7 cellular contexts compared by ENCODE assay signal in the genomic region with DNA sequence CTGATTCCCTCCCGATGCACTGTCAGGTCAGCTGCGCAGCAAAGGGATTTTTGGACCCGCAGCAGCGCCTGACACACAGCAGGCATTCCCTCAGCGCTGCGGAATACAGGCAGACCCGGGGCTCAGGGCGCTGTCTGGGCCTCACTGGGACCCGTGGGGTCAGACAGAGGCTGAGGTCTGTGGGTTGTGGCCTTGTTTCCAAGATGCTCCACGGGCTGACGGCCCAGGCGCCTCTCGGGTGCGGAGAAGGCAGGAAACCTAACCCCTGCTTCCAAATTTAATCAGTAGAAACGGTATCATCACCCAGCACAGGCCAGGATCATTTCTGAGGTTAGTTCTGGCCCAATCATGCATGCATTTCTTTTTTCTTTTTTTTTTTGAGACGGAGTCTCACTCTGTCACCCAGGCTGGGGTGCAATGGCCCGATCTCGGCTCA. TPM values are rescaled to one million over a fixed set of nuclear protein-coding genes. Genes with fewer than 3 reads are reported as not detected.
DNase-seq lines count a peak whose midpoint lies in the region; ATAC-seq, FAIRE-seq and TF ChIP-seq lines count a peak whose summit lies in the region.
"Had no signal": no experiment of that assay in that cellular context is flagged by ENCODE, and none has a peak within 500 bp of the region (broad histone marks: within the 10 kb centered on the region; RNA-seq: fewer than 3 reads in every experiment).

No MANE protein-coding gene starts in this region.

- H3K36me3 ChIP-seq in SJSA1 = peaks cover 38% of the 10 kb centered on the region

- CTCF ChIA-PET in A549 (lab: Yijun Ruan, JAX) = interaction anchor here (1.0 to 1.9 kb wide), 6 partner anchors 55 to 79 kb away, joined by 3 to 11 read pairs (median 6); no protein-coding TSS in a partner anchor

- H3K4me1 ChIP-seq in A549 (peaks cover 24% of the 10 kb centered on the region; the same call in 2 of the 3 replicates), SJSA1 (replicated peaks) (peaks cover 31% of the 10 kb centered on the region)

- H3K4me2 ChIP-seq in A549 = peak overlapping the region; percentile 96

- H3K9me3 ChIP-seq in A549 = no peaks in the 10 kb centered on the region
- H3K9me3 ChIP-seq in SJSA1 (replicated peaks) = peaks cover 3% of the 10 kb centered on the region; the same call in 1 of the 2 replicates
- H3K9me3 ChIP-seq in iPS-18c (ENCODE audit: control insufficient read depth, insufficient read depth, low read length) = no peaks in the 10 kb centered on the region

- TF ChIP-seq CTCF in A549 (IDR thresholded peaks at IDR 0.05) = no peak

- TF ChIP-seq POLR2A in A549 (IDR thresholded peaks at IDR 0.05; ENCODE audit: low read length) = no peak

- DNase-seq in A549 (ENCODE audit: low read depth in 1 of 2, low spot score in 1 of 2) (no peak), SJSA1 (ENCODE audit: low read depth in 1 of 2, low spot score in 2 of 2) (no peak), NCI-H748 treated with DMSO at 0.1 percent for 48 hours (lab: John Stamatoyannopoulos, UW) (no peak)

- POLR2A ChIA-PET in A549 (lab: Yijun Ruan, JAX) = interaction anchor here (0.7 to 1.4 kb wide), 7 partner anchors 13 to 108 kb away, joined by 3 to 8 read pairs (median 4); a partner anchor contains a TSS

- FAIRE-seq in A549 (lab: Jason Lieb, UNC) = no peak

- H3K27me3 ChIP-seq in SJSA1 (replicated peaks) = no peaks in the 10 kb centered on the region

- 65% methylated on average over 11 of the region's 18 CpGs for WGBS in A549 (ENCODE audit: missing lambda C conversion rate)

- TF ChIP-seq RAD21 in A549 (conservative IDR thresholded peaks at IDR 0.05 in 1 of 2, IDR thresholded peaks at IDR 0.05 in 1 of 2) = no peak

- H3K4me3 ChIP-seq in A549 (peak overlapping the region; percentile 100), SJSA1 (peak overlapping the region; percentile 100), iPS-18c (ENCODE audit: insufficient read depth, low read depth, low read length) (peak overlapping the region; percentile 46)

- H3K27ac ChIP-seq in A549 = peak overlapping the region; percentile 88 to 99
- peak overlapping the region; percentile 53 for H3K27ac ChIP-seq in SJSA1

- ATAC-seq in A549 (peak in 1 of 2 experiments; percentile 24; a peak in 4 of 6 replicates), HG02759 (IDR thresholded peaks at IDR 0.05; ENCODE audit: unreplicated experiment) (no peak), GM18858 (IDR thresholded peaks at IDR 0.05; ENCODE audit: unreplicated experiment) (no peak)

- no peak for TF ChIP-seq EP300 in A549 (IDR thresholded peaks at IDR 0.05)

TF ChIP-seq in A549, 52 proteins besides CTCF, POLR2A, EP300 and RAD21 (continues in another document):
- TF ChIP-seq HEYL (CRISPR knock-in tag; IDR thresholded peaks at IDR 0.05) (no peak), FOXS1 (CRISPR knock-in tag; IDR thresholded peaks at IDR 0.05) (no peak), JUNB (IDR thresholded peaks at IDR 0.05) (no peak), HOXA7 (CRISPR knock-in tag; IDR thresholded peaks at IDR 0.05) (no peak), EHMT2 (IDR thresholded peaks at IDR 0.05; ENCODE audit: low read depth) (no peak), SMC3 (IDR thresholded peaks at IDR 0.05) (no peak), HOXB5 (CRISPR knock-in tag; IDR thresholded peaks at IDR 0.05) (no peak)
- TF ChIP-seq, protein P1, sequence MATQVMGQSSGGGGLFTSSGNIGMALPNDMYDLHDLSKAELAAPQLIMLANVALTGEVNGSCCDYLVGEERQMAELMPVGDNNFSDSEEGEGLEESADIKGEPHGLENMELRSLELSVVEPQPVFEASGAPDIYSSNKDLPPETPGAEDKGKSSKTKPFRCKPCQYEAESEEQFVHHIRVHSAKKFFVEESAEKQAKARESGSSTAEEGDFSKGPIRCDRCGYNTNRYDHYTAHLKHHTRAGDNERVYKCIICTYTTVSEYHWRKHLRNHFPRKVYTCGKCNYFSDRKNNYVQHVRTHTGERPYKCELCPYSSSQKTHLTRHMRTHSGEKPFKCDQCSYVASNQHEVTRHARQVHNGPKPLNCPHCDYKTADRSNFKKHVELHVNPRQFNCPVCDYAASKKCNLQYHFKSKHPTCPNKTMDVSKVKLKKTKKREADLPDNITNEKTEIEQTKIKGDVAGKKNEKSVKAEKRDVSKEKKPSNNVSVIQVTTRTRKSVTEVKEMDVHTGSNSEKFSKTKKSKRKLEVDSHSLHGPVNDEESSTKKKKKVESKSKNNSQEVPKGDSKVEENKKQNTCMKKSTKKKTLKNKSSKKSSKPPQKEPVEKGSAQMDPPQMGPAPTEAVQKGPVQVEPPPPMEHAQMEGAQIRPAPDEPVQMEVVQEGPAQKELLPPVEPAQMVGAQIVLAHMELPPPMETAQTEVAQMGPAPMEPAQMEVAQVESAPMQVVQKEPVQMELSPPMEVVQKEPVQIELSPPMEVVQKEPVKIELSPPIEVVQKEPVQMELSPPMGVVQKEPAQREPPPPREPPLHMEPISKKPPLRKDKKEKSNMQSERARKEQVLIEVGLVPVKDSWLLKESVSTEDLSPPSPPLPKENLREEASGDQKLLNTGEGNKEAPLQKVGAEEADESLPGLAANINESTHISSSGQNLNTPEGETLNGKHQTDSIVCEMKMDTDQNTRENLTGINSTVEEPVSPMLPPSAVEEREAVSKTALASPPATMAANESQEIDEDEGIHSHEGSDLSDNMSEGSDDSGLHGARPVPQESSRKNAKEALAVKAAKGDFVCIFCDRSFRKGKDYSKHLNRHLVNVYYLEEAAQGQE (IDR thresholded peaks at IDR 0.05) = no peak
- TF ChIP-seq, protein P2, sequence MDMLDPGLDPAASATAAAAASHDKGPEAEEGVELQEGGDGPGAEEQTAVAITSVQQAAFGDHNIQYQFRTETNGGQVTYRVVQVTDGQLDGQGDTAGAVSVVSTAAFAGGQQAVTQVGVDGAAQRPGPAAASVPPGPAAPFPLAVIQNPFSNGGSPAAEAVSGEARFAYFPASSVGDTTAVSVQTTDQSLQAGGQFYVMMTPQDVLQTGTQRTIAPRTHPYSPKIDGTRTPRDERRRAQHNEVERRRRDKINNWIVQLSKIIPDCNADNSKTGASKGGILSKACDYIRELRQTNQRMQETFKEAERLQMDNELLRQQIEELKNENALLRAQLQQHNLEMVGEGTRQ (IDR thresholded peaks at IDR 0.05) = no peak
- TF ChIP-seq, protein P3, sequence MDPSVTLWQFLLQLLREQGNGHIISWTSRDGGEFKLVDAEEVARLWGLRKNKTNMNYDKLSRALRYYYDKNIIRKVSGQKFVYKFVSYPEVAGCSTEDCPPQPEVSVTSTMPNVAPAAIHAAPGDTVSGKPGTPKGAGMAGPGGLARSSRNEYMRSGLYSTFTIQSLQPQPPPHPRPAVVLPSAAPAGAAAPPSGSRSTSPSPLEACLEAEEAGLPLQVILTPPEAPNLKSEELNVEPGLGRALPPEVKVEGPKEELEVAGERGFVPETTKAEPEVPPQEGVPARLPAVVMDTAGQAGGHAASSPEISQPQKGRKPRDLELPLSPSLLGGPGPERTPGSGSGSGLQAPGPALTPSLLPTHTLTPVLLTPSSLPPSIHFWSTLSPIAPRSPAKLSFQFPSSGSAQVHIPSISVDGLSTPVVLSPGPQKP (IDR thresholded peaks at IDR 0.05; ENCODE audit: low read depth, low read length) = no peak
- TF ChIP-seq, protein P4, sequence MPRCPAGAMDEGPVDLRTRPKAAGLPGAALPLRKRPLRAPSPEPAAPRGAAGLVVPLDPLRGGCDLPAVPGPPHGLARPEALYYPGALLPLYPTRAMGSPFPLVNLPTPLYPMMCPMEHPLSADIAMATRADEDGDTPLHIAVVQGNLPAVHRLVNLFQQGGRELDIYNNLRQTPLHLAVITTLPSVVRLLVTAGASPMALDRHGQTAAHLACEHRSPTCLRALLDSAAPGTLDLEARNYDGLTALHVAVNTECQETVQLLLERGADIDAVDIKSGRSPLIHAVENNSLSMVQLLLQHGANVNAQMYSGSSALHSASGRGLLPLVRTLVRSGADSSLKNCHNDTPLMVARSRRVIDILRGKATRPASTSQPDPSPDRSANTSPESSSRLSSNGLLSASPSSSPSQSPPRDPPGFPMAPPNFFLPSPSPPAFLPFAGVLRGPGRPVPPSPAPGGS (IDR thresholded peaks at IDR 0.05) = no peak

RNA-seq across cellular contexts. Expression of a gene that starts 0.7 kb away (rescaled TPM):
- polyA plus RNA-seq in A549 (2011; rRNA removed) (3.1 and 4.9 TPM in 2 replicates), A549 (2017; fragmentation: RNase III; extraction: RNeasy Plus Mini Kit Qiagen cat#74134 plus additional on column Dnase treatment) (35.0 to 36.3 TPM (median 35.4 TPM) in 3 replicates)
- polyA plus RNA-seq in A549 (2012; cell fraction: cytosol; rRNA removed) = 43.6 and 53.5 TPM in 2 replicates
- 71.1 and 89.5 TPM in 2 replicates for polyA plus RNA-seq in A549 (2012; cell fraction: nucleus; rRNA removed)
- 2.4 and 5.0 TPM in 2 replicates for polyA minus RNA-seq in A549 (2011; rRNA and poly(A)+ RNA removed)
- 55.9 and 79.3 TPM in 2 replicates for total RNA-seq in SJSA1 (2014; rRNA removed; shearing (Covaris generic))

RNA-seq across cellular contexts. Expression of a gene that starts 12.5 kb away (rescaled TPM):
- polyA plus RNA-seq in A549 (2011; rRNA removed) = 45.5 and 58.1 TPM in 2 replicates
- polyA plus RNA-seq in A549 (2012; cell fraction: cytosol; rRNA removed) = 109 and 193 TPM in 2 replicates
- 322 and 573 TPM in 2 replicates for polyA plus RNA-seq in A549 (2012; cell fraction: nucleus; rRNA removed)
- polyA plus RNA-seq in A549 (2017; fragmentation: RNase III; extraction: RNeasy Plus Mini Kit Qiagen cat#74134 plus additional on column Dnase treatment) = 110 to 131 TPM (median 118 TPM) in 3 replicates
- polyA minus RNA-seq in A549 (2011; rRNA and poly(A)+ RNA removed) = 32.4 and 35.3 TPM in 2 replicates
- 317 and 364 TPM in 2 replicates for total RNA-seq in SJSA1 (2014; rRNA removed; shearing (Covaris generic))

RNA-seq across cellular contexts. Expression of a gene that starts 24.0 kb away (rescaled TPM):
- 0.13 TPM in 1 of 2 replicates, not detected in the other for polyA plus RNA-seq in A549 (2011; rRNA removed)
- polyA plus RNA-seq in A549 (2012; cell fraction: cytosol; rRNA removed) = 0.28 and 0.39 TPM in 2 replicates
- 1.5 and 1.7 TPM in 2 replicates for polyA plus RNA-seq in A549 (2012; cell fraction: nucleus; rRNA removed)
- 0.79 to 1.1 TPM (median 1.0 TPM) in 3 replicates for polyA plus RNA-seq in A549 (2017; fragmentation: RNase III; extraction: RNeasy Plus Mini Kit Qiagen cat#74134 plus additional on column Dnase treatment)
- polyA minus RNA-seq in A549 (2011; rRNA and poly(A)+ RNA removed) = not detected in 2 replicates
- total RNA-seq in SJSA1 (2014; rRNA removed; shearing (Covaris generic)) = 0.13 TPM in 1 of 2 replicates, not detected in the other
- total RNA-seq: activated CD8-positive, alpha-beta memory T cell treated with anti-CD3 and anti-CD28 coated beads for 36 hours had no signal

RNA-seq across cellular contexts. Expression of a gene that starts 30.4 kb away (rescaled TPM):
- polyA plus RNA-seq in A549 (2011; rRNA removed) (41.9 and 59.8 TPM in 2 replicates), A549 (2017; fragmentation: RNase III; extraction: RNeasy Plus Mini Kit Qiagen cat#74134 plus additional on column Dnase treatment) (65.0 to 68.8 TPM (median 66.5 TPM) in 3 replicates)
- polyA plus RNA-seq in A549 (2012; cell fraction: cytosol; rRNA removed) = 58.8 and 76.2 TPM in 2 replicates
- polyA plus RNA-seq in A549 (2012; cell fraction: nucleus; rRNA removed) = 187 and 288 TPM in 2 replicates
- polyA minus RNA-seq in A549 (2011; rRNA and poly(A)+ RNA removed) = 192 and 233 TPM in 2 replicates
- total RNA-seq in SJSA1 (2014; rRNA removed; shearing (Covaris generic)) = 44.2 and 44.7 TPM in 2 replicates

RNA-seq across cellular contexts. Expression of a gene that starts 31.6 kb away (rescaled TPM):
- polyA plus RNA-seq in A549 (2011; rRNA removed) = 0.10 TPM in 1 of 2 replicates, not detected in the other
- polyA plus RNA-seq in A549 (2012; cell fraction: cytosol; rRNA removed) = 0.06 and 0.11 TPM in 2 replicates
- polyA plus RNA-seq in A549 (2012; cell fraction: nucleus; rRNA removed) = 0.10 TPM in 1 of 2 replicates, not detected in the other
- not detected in 3 replicates for polyA plus RNA-seq in A549 (2017; fragmentation: RNase III; extraction: RNeasy Plus Mini Kit Qiagen cat#74134 plus additional on column Dnase treatment)
- polyA minus RNA-seq in A549 (2011; rRNA and poly(A)+ RNA removed) = not detected in 2 replicates
- not detected in 2 replicates for total RNA-seq in SJSA1 (2014; rRNA removed; shearing (Covaris generic))
- total RNA-seq: activated CD8-positive, alpha-beta memory T cell treated with anti-CD3 and anti-CD28 coated beads for 36 hours had no signal

Comparison
In these comparisons a context has a peak if more than half of its experiments do, and no peak if none do; other contexts are left out.
1. H3K4me3 ChIP-seq: peak in every context shown above with its lines; median percentile 100 in A549; 100 in SJSA1; 46 in iPS-18c.